19 cellular contexts compared by ENCODE assay signal in the genomic region with DNA sequence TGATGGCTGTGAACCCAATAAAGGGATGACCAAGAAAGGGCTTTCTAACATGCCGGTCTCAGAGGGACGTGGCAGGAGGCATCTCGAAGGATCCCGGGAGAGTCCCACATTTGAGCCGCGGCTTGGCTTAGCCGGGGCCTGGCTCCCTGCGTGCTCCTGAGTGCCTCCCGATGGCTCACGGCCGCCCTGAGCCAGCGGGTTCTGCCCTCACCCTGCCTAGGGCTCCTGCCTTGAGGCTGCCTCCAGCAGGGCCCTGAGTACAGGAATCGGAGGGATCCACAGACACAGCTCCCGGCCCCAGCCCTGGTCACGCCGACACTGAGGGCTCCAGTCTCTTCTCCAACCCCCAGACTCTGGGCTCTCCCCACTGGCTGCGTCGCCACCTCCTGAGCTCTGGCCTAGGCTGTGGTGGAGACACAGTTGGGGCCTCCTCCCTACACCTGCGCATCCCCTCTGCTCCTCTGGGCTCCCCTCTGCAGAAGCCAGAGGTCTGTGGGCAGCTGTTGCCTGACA. TPM values are rescaled to one million over a fixed set of nuclear protein-coding genes. Genes with fewer than 3 reads are reported as not detected.
DNase-seq lines count a peak whose midpoint lies in the region; ATAC-seq and TF ChIP-seq lines count a peak whose summit lies in the region.
"Had no signal": no experiment of that assay in that cellular context is flagged by ENCODE, and none has a peak within 500 bp of the region (broad histone marks: within the 10 kb centered on the region; RNA-seq: fewer than 3 reads in every experiment).

No MANE protein-coding gene starts in this region.

- intact Hi-C loops in esophagus squamous epithelium (cut with DNase I) (no loop called here), lower lobe of right lung (cut with DNase I) (no loop called here)

- H4K20me1 ChIP-seq in BLaER1 = no peaks in the 10 kb centered on the region

- H3K9me3 ChIP-seq in BLaER1 = peaks cover 6% of the 10 kb centered on the region; the same call in 1 of the 2 replicates
- H3K9me3 ChIP-seq in esophagus squamous epithelium = no peaks in the 10 kb centered on the region
- no peaks in the 10 kb centered on the region for H3K9me3 ChIP-seq in lower lobe of right lung
- H3K9me3 ChIP-seq: HAP-1 had no signal

- no peak for TF ChIP-seq POLR2A in esophagus squamous epithelium (IDR thresholded peaks at IDR 0.05)

- H3K4me1 Mint-ChIP-seq in stimulated activated effector memory CD8-positive, alpha-beta T cell treated with anti-CD3 and anti-CD28 coated beads, Interleukin-12 subunit alpha, Interleukin-12 subunit beta, amount 100 ng/mL, for 72 hours = peaks cover 12% of the 10 kb centered on the region
- H3K4me1 Mint-ChIP-seq: CD8-positive, alpha-beta memory T cell had no signal

- H3K4me3 ChIP-seq in BLaER1 (no peak overlapping the region), esophagus squamous epithelium (no peak overlapping the region), lower lobe of right lung (no peak overlapping the region)
- H3K4me3 ChIP-seq: GM23248, HAP-1 had no signal

- WGBS in esophagus squamous epithelium, 2 donors = 93% methylated on average over 9 of the region's 19 CpGs; no CpG with 5 or more reads in 1 of the 2 donors

- no peaks in the 10 kb centered on the region for H3K9me3 Mint-ChIP-seq in stimulated activated effector memory CD8-positive, alpha-beta T cell treated with anti-CD3 and anti-CD28 coated beads, Interleukin-12 subunit alpha, Interleukin-12 subunit beta, amount 100 ng/mL, for 72 hours
- H3K9me3 Mint-ChIP-seq: CD8-positive, alpha-beta memory T cell had no signal

- H3K36me3 ChIP-seq in BLaER1 (no peaks in the 10 kb centered on the region), esophagus squamous epithelium (no peaks in the 10 kb centered on the region), lower lobe of right lung (no peaks in the 10 kb centered on the region)
- H3K36me3 ChIP-seq: HAP-1 had no signal

- H3K4me1 ChIP-seq in BLaER1 (peaks cover 67% of the 10 kb centered on the region), esophagus squamous epithelium (peaks cover 15 to 49% (median 17%) of the 10 kb centered on the region in 3 donors), lower lobe of right lung (no peaks in the 10 kb centered on the region)
- H3K4me1 ChIP-seq: HAP-1 had no signal

- ATAC-seq in stimulated activated effector memory CD8-positive, alpha-beta T cell treated with anti-CD3 and anti-CD28 coated beads, Interleukin-12 subunit alpha, Interleukin-12 subunit beta, amount 100 ng/mL, for 72 hours = peak; percentile 17
- ATAC-seq in lower lobe of right lung (no peak), GM21381 (IDR thresholded peaks at IDR 0.05; ENCODE audit: unreplicated experiment) (no peak)

- peak overlapping the region; percentile 11; the same call in 1 of the 2 replicates for H3K27ac ChIP-seq in BLaER1
- H3K27ac ChIP-seq in C4-2B = peak overlapping the region; percentile 77
- peak overlapping the region in 3 of 4 donors; percentile 49 to 71 (median 61) for H3K27ac ChIP-seq in esophagus squamous epithelium
- no peak overlapping the region for H3K27ac ChIP-seq in lower lobe of right lung
- H3K27ac ChIP-seq: GM23248 had no signal

- TF ChIP-seq CTCF in C4-2B (conservative IDR thresholded peaks at IDR 0.05) (no peak), esophagus squamous epithelium (IDR thresholded peaks at IDR 0.05) (no peak), lower lobe of right lung (IDR thresholded peaks at IDR 0.05) (no peak)

- DNase-seq in esophagus squamous epithelium (lab: John Stamatoyannopoulos, UW) (no peak), CD1c-positive myeloid dendritic cell (ENCODE audit: extremely low spot score) (no peak), lower lobe of right lung (no peak)
- DNase-seq in stimulated activated effector memory CD8-positive, alpha-beta T cell treated with anti-CD3 and anti-CD28 coated beads, Interleukin-12 subunit alpha, Interleukin-12 subunit beta, amount 100 ng/mL, for 72 hours (ENCODE audit: low spot score in 2 of 2) = no peak
- DNase-seq: Calu3; CD8-positive, alpha-beta memory T cell; GDM1; GM23248; Kasumi-1; NCI-H1694; NCI-H2081 treated with DMSO at 0.1 percent for 48 hours; NCI-H2171 treated with DMSO at 0.1 percent for 48 hours; NCI-H524 treated with DMSO at 0.1 percent for 48 hours; NCI-H82; Right ventricle myocardium superior had no signal

- 0 out of 2 replicates have a peak overlapping the region, but pooled peaks have one; percentile 4 for H3K9ac ChIP-seq in BLaER1
- H3K9ac ChIP-seq: GM23248 had no signal

- H3K27me3 ChIP-seq in BLaER1 (no peaks in the 10 kb centered on the region), esophagus squamous epithelium (peaks cover 0 to 52% (median 0%) of the 10 kb centered on the region in 4 donors), lower lobe of right lung (ENCODE audit: low read depth) (peaks cover 3% of the 10 kb centered on the region)

- peak overlapping the region; percentile 63 for H3K4me2 ChIP-seq in BLaER1

- H3K27ac Mint-ChIP-seq in stimulated activated effector memory CD8-positive, alpha-beta T cell treated with anti-CD3 and anti-CD28 coated beads, Interleukin-12 subunit alpha, Interleukin-12 subunit beta, amount 100 ng/mL, for 72 hours = no peak overlapping the region
- H3K27ac Mint-ChIP-seq: CD8-positive, alpha-beta memory T cell had no signal

- H3K36me3 Mint-ChIP-seq in stimulated activated effector memory CD8-positive, alpha-beta T cell treated with anti-CD3 and anti-CD28 coated beads, Interleukin-12 subunit alpha, Interleukin-12 subunit beta, amount 100 ng/mL, for 72 hours = no peaks in the 10 kb centered on the region
- H3K36me3 Mint-ChIP-seq: CD8-positive, alpha-beta memory T cell had no signal

- no peak overlapping the region for H3K4me3 Mint-ChIP-seq in stimulated activated effector memory CD8-positive, alpha-beta T cell treated with anti-CD3 and anti-CD28 coated beads, Interleukin-12 subunit alpha, Interleukin-12 subunit beta, amount 100 ng/mL, for 72 hours
- H3K4me3 Mint-ChIP-seq: CD8-positive, alpha-beta memory T cell had no signal

RNA-seq across cellular contexts. Expression of a gene that starts 44.1 kb away (rescaled TPM):
- 10 to 100 TPM; 41.8 to 83.1 (median 50.4) TPM for total RNA-seq in esophagus squamous epithelium
- 85.7 TPM for total RNA-seq in lower lobe of right lung
